ENCODE assay signal across 14 cellular contexts in genomic region chr18:24631238-24632025, GRCh38.
A peak's percentile ranks its signal among the peaks of the same experiment; 100 is the strongest.
DNase-seq lines count a peak whose midpoint lies in the region; ATAC-seq and TF ChIP-seq lines count a peak whose summit lies in the region.
"Had no signal": no experiment of that assay in that cellular context is flagged by ENCODE, and none has a peak within 500 bp of the region (broad histone marks: within the 10 kb centered on the region; RNA-seq: fewer than 3 reads in every experiment).

No MANE protein-coding gene starts in this region.

- H3K27me3 ChIP-seq in foreskin keratinocyte = no peaks in the 10 kb centered on the region
- H3K27me3 ChIP-seq in Peyer's patch = no peaks in the 10 kb centered on the region

- no peak for TF ChIP-seq POLR2A in Peyer's patch (IDR thresholded peaks at IDR 0.05)

- CTCF ChIA-PET in activated CD8-positive, alpha-beta T cell treated with anti-CD3 and anti-CD28 coated beads for 36 hours (lab: Charles Lee) = interaction anchor here (0.7 kb wide), 1 partner anchor 96 kb away, joined by 3 read pairs; no protein-coding TSS in a partner anchor
- CTCF ChIA-PET in activated CD8-positive, alpha-beta T cell treated with anti-CD3 and anti-CD28 coated beads, Interleukin-2, amount 10 ng/mL, durations not matched to agents 7 days and 5 days (lab: Charles Lee) = no interaction called here

- no peaks in the 10 kb centered on the region for H3K36me3 Mint-ChIP-seq in activated CD8-positive, alpha-beta T cell treated with anti-CD3 and anti-CD28 coated beads for 36 hours (ENCODE audit: low read depth)
- H3K36me3 Mint-ChIP-seq in activated CD8-positive, alpha-beta T cell treated with anti-CD3 and anti-CD28 coated beads, Interleukin-2, amount 10 ng/mL, durations not matched to agents 7 days and 5 days (ENCODE audit: low read depth) = no peaks in the 10 kb centered on the region
- no peaks in the 10 kb centered on the region for H3K36me3 Mint-ChIP-seq in stimulated activated memory B cell treated with anti-CD40 and anti-IgM and Interleukin-4, amounts not matched to agents 10 μg/mL and 1 μg/mL and 100 μg/mL, for 72 hours

- no peaks in the 10 kb centered on the region for H3K36me3 ChIP-seq in Peyer's patch
- H3K36me3 ChIP-seq: gastroesophageal sphincter had no signal

- H3K9me3 Mint-ChIP-seq in activated CD8-positive, alpha-beta T cell treated with anti-CD3 and anti-CD28 coated beads for 36 hours = no peaks in the 10 kb centered on the region
- no peaks in the 10 kb centered on the region for H3K9me3 Mint-ChIP-seq in activated CD8-positive, alpha-beta T cell treated with anti-CD3 and anti-CD28 coated beads, Interleukin-2, amount 10 ng/mL, durations not matched to agents 7 days and 5 days (ENCODE audit: insufficient read depth)
- H3K9me3 Mint-ChIP-seq in stimulated activated memory B cell treated with anti-CD40 and anti-IgM and Interleukin-4, amounts not matched to agents 10 μg/mL and 1 μg/mL and 100 μg/mL, for 72 hours = no peaks in the 10 kb centered on the region

- no peak for ATAC-seq in activated CD8-positive, alpha-beta T cell treated with anti-CD3 and anti-CD28 coated beads for 36 hours
- ATAC-seq in activated CD8-positive, alpha-beta T cell treated with anti-CD3 and anti-CD28 coated beads, Interleukin-2, amount 10 ng/mL, durations not matched to agents 7 days and 5 days = no peak
- ATAC-seq in foreskin keratinocyte = peak; percentile 26
- peak; percentile 55 for ATAC-seq in stimulated activated memory B cell treated with anti-CD40 and anti-IgM and Interleukin-4, amounts not matched to agents 10 μg/mL and 1 μg/mL and 100 μg/mL, for 72 hours
- ATAC-seq: gastroesophageal sphincter, left lobe of liver had no signal

- H3K27ac ChIP-seq in foreskin keratinocyte (no peak overlapping the region), Peyer's patch (no peak overlapping the region)
- H3K27ac ChIP-seq: gastroesophageal sphincter had no signal

- no peak overlapping the region for H3K4me3 Mint-ChIP-seq in activated CD8-positive, alpha-beta T cell treated with anti-CD3 and anti-CD28 coated beads for 36 hours
- no peak overlapping the region for H3K4me3 Mint-ChIP-seq in activated CD8-positive, alpha-beta T cell treated with anti-CD3 and anti-CD28 coated beads, Interleukin-2, amount 10 ng/mL, durations not matched to agents 7 days and 5 days
- no peak overlapping the region for H3K4me3 Mint-ChIP-seq in stimulated activated memory B cell treated with anti-CD40 and anti-IgM and Interleukin-4, amounts not matched to agents 10 μg/mL and 1 μg/mL and 100 μg/mL, for 72 hours

- peak; percentile 10 for DNase-seq in activated CD8-positive, alpha-beta T cell treated with anti-CD3 and anti-CD28 coated beads for 36 hours
- DNase-seq in activated CD8-positive, alpha-beta T cell treated with anti-CD3 and anti-CD28 coated beads, Interleukin-2, amount 10 ng/mL, durations not matched to agents 7 days and 5 days = no peak
- peak; percentile 55 for DNase-seq in NCI-H446 treated with DMSO at 0.1 percent for 48 hours (lab: John Stamatoyannopoulos, UW)
- no peak for DNase-seq in foreskin keratinocyte
- no peak for DNase-seq in HuH-7 (ENCODE audit: low spot score)
- no peak for DNase-seq in SIG-M5 treated with dmso at 0.1 percent for 504 hours (lab: John Stamatoyannopoulos, UW; ENCODE audit: unreplicated experiment)
- DNase-seq in Peyer's patch = no peak
- DNase-seq: ACHN, DND-41, RPMI8226, T1000 had no signal

- H3K4me3 ChIP-seq in Peyer's patch = no peak overlapping the region
- H3K4me3 ChIP-seq: gastroesophageal sphincter had no signal

- H3K27ac Mint-ChIP-seq in activated CD8-positive, alpha-beta T cell treated with anti-CD3 and anti-CD28 coated beads for 36 hours = no peak overlapping the region
- H3K27ac Mint-ChIP-seq in activated CD8-positive, alpha-beta T cell treated with anti-CD3 and anti-CD28 coated beads, Interleukin-2, amount 10 ng/mL, durations not matched to agents 7 days and 5 days = no peak overlapping the region
- H3K27ac Mint-ChIP-seq in stimulated activated memory B cell treated with anti-CD40 and anti-IgM and Interleukin-4, amounts not matched to agents 10 μg/mL and 1 μg/mL and 100 μg/mL, for 72 hours = no peak overlapping the region

- H3K4me1 ChIP-seq in foreskin keratinocyte (no peaks in the 10 kb centered on the region), Peyer's patch (no peaks in the 10 kb centered on the region)
- H3K4me1 ChIP-seq: gastroesophageal sphincter had no signal

- no peak for TF ChIP-seq CTCF in activated CD8-positive, alpha-beta T cell treated with anti-CD3 and anti-CD28 coated beads for 36 hours (IDR thresholded peaks at IDR 0.05)
- no peak for TF ChIP-seq CTCF in foreskin keratinocyte (conservative IDR thresholded peaks at IDR 0.05)
- no peak for TF ChIP-seq CTCF in Peyer's patch (IDR thresholded peaks at IDR 0.05)

- H3K4me1 Mint-ChIP-seq in activated CD8-positive, alpha-beta T cell treated with anti-CD3 and anti-CD28 coated beads for 36 hours (ENCODE audit: low read depth) = no peaks in the 10 kb centered on the region
- no peaks in the 10 kb centered on the region for H3K4me1 Mint-ChIP-seq in activated CD8-positive, alpha-beta T cell treated with anti-CD3 and anti-CD28 coated beads, Interleukin-2, amount 10 ng/mL, durations not matched to agents 7 days and 5 days (ENCODE audit: low read depth)
- no peaks in the 10 kb centered on the region for H3K4me1 Mint-ChIP-seq in stimulated activated memory B cell treated with anti-CD40 and anti-IgM and Interleukin-4, amounts not matched to agents 10 μg/mL and 1 μg/mL and 100 μg/mL, for 72 hours

- peaks cover 1% of the 10 kb centered on the region for H3K27me3 Mint-ChIP-seq in activated CD8-positive, alpha-beta T cell treated with anti-CD3 and anti-CD28 coated beads for 36 hours
- H3K27me3 Mint-ChIP-seq in activated CD8-positive, alpha-beta T cell treated with anti-CD3 and anti-CD28 coated beads, Interleukin-2, amount 10 ng/mL, durations not matched to agents 7 days and 5 days (ENCODE audit: low read depth) = peaks cover 10% of the 10 kb centered on the region
- H3K27me3 Mint-ChIP-seq in stimulated activated memory B cell treated with anti-CD40 and anti-IgM and Interleukin-4, amounts not matched to agents 10 μg/mL and 1 μg/mL and 100 μg/mL, for 72 hours = peaks cover 16% of the 10 kb centered on the region

- intact Hi-C loops in activated CD8-positive, alpha-beta T cell treated with anti-CD3 and anti-CD28 coated beads for 36 hours (cut with micrococcal nuclease) = no loop called here

- POLR2A ChIA-PET in activated CD8-positive, alpha-beta T cell treated with anti-CD3 and anti-CD28 coated beads for 36 hours (lab: Charles Lee) = no interaction called here
- POLR2A ChIA-PET in activated CD8-positive, alpha-beta T cell treated with anti-CD3 and anti-CD28 coated beads, Interleukin-2, amount 10 ng/mL, durations not matched to agents 7 days and 5 days (lab: Charles Lee) = no interaction called here

- no peaks in the 10 kb centered on the region for H3K9me3 ChIP-seq in Peyer's patch
- H3K9me3 ChIP-seq: gastroesophageal sphincter had no signal

Comparison
In these comparisons a context has a peak if more than half of its experiments do, and no peak if none do; other contexts are left out.
1. DNase-seq: peak in activated CD8-positive, alpha-beta T cell treated with anti-CD3 and anti-CD28 coated beads for 36 hours (single experiment) and NCI-H446 treated with DMSO at 0.1 percent for 48 hours (single experiment); none in activated CD8-positive, alpha-beta T cell treated with anti-CD3 and anti-CD28 coated beads, Interleukin-2, amount 10 ng/mL, durations not matched to agents 7 days and 5 days (single experiment), foreskin keratinocyte (0 of 2), HuH-7 (single experiment), SIG-M5 treated with dmso at 0.1 percent for 504 hours (single experiment) and Peyer's patch (0 of 3).
2. ATAC-seq: peak in foreskin keratinocyte (single experiment) and stimulated activated memory B cell treated with anti-CD40 and anti-IgM and Interleukin-4, amounts not matched to agents 10 μg/mL and 1 μg/mL and 100 μg/mL, for 72 hours (single experiment); none in activated CD8-positive, alpha-beta T cell treated with anti-CD3 and anti-CD28 coated beads for 36 hours (single experiment) and activated CD8-positive, alpha-beta T cell treated with anti-CD3 and anti-CD28 coated beads, Interleukin-2, amount 10 ng/mL, durations not matched to agents 7 days and 5 days (single experiment).